Comparison of ENCODE assay signal across 8 cellular contexts in the genomic region with DNA sequence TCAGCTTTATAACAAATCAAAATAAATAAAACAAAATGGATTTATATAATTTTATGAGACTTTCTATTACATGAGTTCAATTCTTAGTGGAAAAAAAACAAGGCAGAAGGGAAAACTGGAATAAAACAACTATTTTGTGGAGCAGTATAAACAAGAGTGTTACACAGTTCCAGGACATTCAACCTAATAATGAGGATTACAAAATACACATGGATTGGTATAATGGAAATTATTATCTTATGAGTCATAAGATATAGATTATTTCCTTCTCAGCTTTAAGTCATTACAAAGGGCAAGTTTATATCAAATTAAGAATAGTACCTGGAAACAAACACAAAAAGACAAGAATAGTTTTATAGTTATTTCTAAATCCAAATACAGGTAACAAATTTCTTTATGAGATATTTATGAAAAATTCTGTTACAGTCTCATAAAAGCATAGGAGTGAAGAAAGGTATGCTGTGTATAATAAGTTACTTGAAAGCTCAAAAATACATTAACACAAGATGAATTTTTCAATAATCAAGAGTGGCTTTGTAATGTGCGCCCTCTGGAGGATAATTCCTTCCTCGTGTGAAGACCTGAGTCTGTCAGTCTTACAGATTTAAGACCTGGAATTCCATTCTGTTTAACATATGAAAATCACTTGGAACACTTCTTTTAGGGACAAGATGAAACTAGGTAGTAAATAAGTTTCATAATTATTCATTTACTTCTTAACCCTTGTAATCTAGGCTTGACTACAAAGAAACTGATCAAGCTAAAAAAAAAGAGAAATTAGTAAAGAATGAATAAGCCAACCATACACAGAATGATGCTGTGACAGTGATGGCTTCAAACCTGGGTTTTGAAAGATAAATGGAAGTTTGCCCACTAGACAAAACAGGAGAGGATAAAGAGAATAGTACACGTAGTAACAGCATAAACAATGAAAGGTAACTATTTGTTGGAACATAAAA. TPM values are rescaled to one million over a fixed set of nuclear protein-coding genes. Genes with fewer than 3 reads are reported as not detected.
DNase-seq lines count a peak whose midpoint lies in the region; ATAC-seq and TF ChIP-seq lines count a peak whose summit lies in the region.

No MANE protein-coding gene starts in this region.

- H3K9me3 Mint-ChIP-seq in activated CD4-positive, alpha-beta T cell treated with anti-CD3 and anti-CD28 coated beads, Interleukin-2, amount 10 ng/mL, durations not matched to agents 7 days and 5 days = no peaks in the 10 kb centered on the region
- no peaks in the 10 kb centered on the region for H3K9me3 Mint-ChIP-seq in progenitor cell of endocrine pancreas (ENCODE audit: low read depth)

- peaks cover 30% of the 10 kb centered on the region for H3K36me3 ChIP-seq in cardiac muscle cell
- peaks cover 52% of the 10 kb centered on the region for H3K36me3 ChIP-seq in MG63

- DNase-seq in cardiac muscle cell (ENCODE audit: low read depth in 1 of 2, low spot score in 1 of 2) = peak; percentile 67 to 77
- no peak for DNase-seq in Right ventricle myocardium inferior (ENCODE audit: missing footprints)
- DNase-seq in MG63 = peak; percentile 11
- DNase-seq in activated CD4-positive, alpha-beta T cell treated with anti-CD3 and anti-CD28 coated beads, Interleukin-2, amount 10 ng/mL, durations not matched to agents 7 days and 5 days = peak; percentile 58
- peak in 1 of 2 donors; percentile 50 for DNase-seq in foreskin keratinocyte
- no peak for DNase-seq in progenitor cell of endocrine pancreas (ENCODE audit: low spot score, unreplicated experiment)

- H3K4me1 Mint-ChIP-seq in activated CD4-positive, alpha-beta T cell treated with anti-CD3 and anti-CD28 coated beads, Interleukin-2, amount 10 ng/mL, durations not matched to agents 7 days and 5 days = peaks cover 31% of the 10 kb centered on the region
- no peaks in the 10 kb centered on the region for H3K4me1 Mint-ChIP-seq in progenitor cell of endocrine pancreas (ENCODE audit: low read depth)

- intact Hi-C loops in Right ventricle myocardium inferior (cut with DNase I) = loop anchor here (5.0 kb wide), 3 partner anchors 99 to 284 kb away; a partner anchor contains a TSS

- CTCF ChIA-PET in activated CD4-positive, alpha-beta T cell treated with anti-CD3 and anti-CD28 coated beads, Interleukin-2, amount 10 ng/mL, durations not matched to agents 7 days and 5 days (lab: Charles Lee) = interaction anchor here (1.0 to 2.1 kb wide), 4 partner anchors 8 to 285 kb away, joined by 3 to 11 read pairs (median 4); a partner anchor contains a TSS

- no peak overlapping the region for H3K27ac Mint-ChIP-seq in activated CD4-positive, alpha-beta T cell treated with anti-CD3 and anti-CD28 coated beads, Interleukin-2, amount 10 ng/mL, durations not matched to agents 7 days and 5 days
- H3K27ac Mint-ChIP-seq in progenitor cell of endocrine pancreas = peak overlapping the region; percentile 50

- H3K4me1 ChIP-seq in cardiac muscle cell (ENCODE audit: low read depth) (peaks cover 8% of the 10 kb centered on the region), foreskin keratinocyte (peaks cover 7% of the 10 kb centered on the region)

- H3K27me3 ChIP-seq in cardiac muscle cell (no peaks in the 10 kb centered on the region), MG63 (no peaks in the 10 kb centered on the region), foreskin keratinocyte (no peaks in the 10 kb centered on the region)

- H3K27ac ChIP-seq in cardiac muscle cell (peak overlapping the region; percentile 60), foreskin keratinocyte (no peak overlapping the region)

- peaks cover 27% of the 10 kb centered on the region for H3K36me3 Mint-ChIP-seq in activated CD4-positive, alpha-beta T cell treated with anti-CD3 and anti-CD28 coated beads, Interleukin-2, amount 10 ng/mL, durations not matched to agents 7 days and 5 days (ENCODE audit: low read depth)
- peaks cover 10% of the 10 kb centered on the region for H3K36me3 Mint-ChIP-seq in progenitor cell of endocrine pancreas (ENCODE audit: insufficient read depth)

- no peak overlapping the region for H3K4me3 ChIP-seq in cardiac muscle cell
- H3K4me3 ChIP-seq in MG63 = no peak overlapping the region

- ATAC-seq in Right ventricle myocardium inferior = no peak
- peak; percentile 74 for ATAC-seq in foreskin keratinocyte
- no peak for ATAC-seq in HG03432 (IDR thresholded peaks at IDR 0.05; ENCODE audit: unreplicated experiment)
- ATAC-seq in HG03280 (IDR thresholded peaks at IDR 0.05; ENCODE audit: unreplicated experiment) = no peak

- POLR2A ChIA-PET in activated CD4-positive, alpha-beta T cell treated with anti-CD3 and anti-CD28 coated beads, Interleukin-2, amount 10 ng/mL, durations not matched to agents 7 days and 5 days (lab: Charles Lee) = no interaction called here

- H3K27me3 Mint-ChIP-seq in activated CD4-positive, alpha-beta T cell treated with anti-CD3 and anti-CD28 coated beads, Interleukin-2, amount 10 ng/mL, durations not matched to agents 7 days and 5 days = no peaks in the 10 kb centered on the region
- no peaks in the 10 kb centered on the region for H3K27me3 Mint-ChIP-seq in progenitor cell of endocrine pancreas

- peak; percentile 69 for TF ChIP-seq CTCF in cardiac muscle cell (IDR thresholded peaks at IDR 0.05; ENCODE audit: low read depth, low read length)
- TF ChIP-seq CTCF in foreskin keratinocyte (conservative IDR thresholded peaks at IDR 0.05) = peak; percentile 81
- peak; percentile 77 for TF ChIP-seq CTCF in progenitor cell of endocrine pancreas (IDR thresholded peaks at IDR 0.05; ENCODE audit: unreplicated experiment)

- no peak overlapping the region for H3K4me3 Mint-ChIP-seq in activated CD4-positive, alpha-beta T cell treated with anti-CD3 and anti-CD28 coated beads, Interleukin-2, amount 10 ng/mL, durations not matched to agents 7 days and 5 days
- no peak overlapping the region for H3K4me3 Mint-ChIP-seq in progenitor cell of endocrine pancreas (ENCODE audit: low read depth)

- H3K9me3 ChIP-seq in cardiac muscle cell (ENCODE audit: low read depth) (no peaks in the 10 kb centered on the region), MG63 (no peaks in the 10 kb centered on the region)

RNA-seq across cellular contexts. Expression of a gene that starts 9.5 kb away (rescaled TPM):
- total RNA-seq in cardiac muscle cell (25.7 and 41.3 TPM in 2 replicates), Right ventricle myocardium inferior (77.0 TPM), foreskin keratinocyte (68.3 and 71.0 TPM in 2 replicates), progenitor cell of endocrine pancreas (84.0 and 86.7 TPM in 2 replicates)
- polyA plus RNA-seq in cardiac muscle cell (35.7 and 38.7 TPM in 2 replicates), foreskin keratinocyte (31.2 and 39.7 TPM in 2 replicates)
- 184 and 401 TPM in 2 replicates for total RNA-seq in MG63 (2014; rRNA removed; shearing (Covaris generic); ENCODE audit: low replicate concordance)
- 10 to 100 TPM; 54.8 to 61.7 TPM for total RNA-seq in activated CD4-positive, alpha-beta T cell treated with anti-CD3 and anti-CD28 coated beads, Interleukin-2, amount 10 ng/mL, durations not matched to agents 7 days and 5 days

RNA-seq across cellular contexts. Expression of a gene that starts 24.1 kb away (rescaled TPM):
- 27.8 and 28.1 TPM in 2 replicates for total RNA-seq in cardiac muscle cell
- polyA plus RNA-seq in cardiac muscle cell = 27.5 and 32.7 TPM in 2 replicates
- total RNA-seq in Right ventricle myocardium inferior = 36.5 TPM
- total RNA-seq in MG63 (2014; rRNA removed; shearing (Covaris generic); ENCODE audit: low replicate concordance) = 25.0 and 110 TPM in 2 replicates
- total RNA-seq in activated CD4-positive, alpha-beta T cell treated with anti-CD3 and anti-CD28 coated beads, Interleukin-2, amount 10 ng/mL, durations not matched to agents 7 days and 5 days = 10 to 100 TPM; 20.2 to 23.4 TPM
- 23.7 and 27.2 TPM in 2 replicates for total RNA-seq in foreskin keratinocyte
- polyA plus RNA-seq in foreskin keratinocyte = 11.5 and 16.5 TPM in 2 replicates
- total RNA-seq in progenitor cell of endocrine pancreas = 21.1 and 22.0 TPM in 2 replicates

Comparison
In these comparisons a context has a peak if more than half of its experiments do, and no peak if none do; other contexts are left out.
1. DNase-seq: peak in cardiac muscle cell (2 of 2), MG63 (single experiment) and activated CD4-positive, alpha-beta T cell treated with anti-CD3 and anti-CD28 coated beads, Interleukin-2, amount 10 ng/mL, durations not matched to agents 7 days and 5 days (single experiment); none in Right ventricle myocardium inferior (single experiment) and progenitor cell of endocrine pancreas (single experiment).
2. Peak in every context shown above with its lines, with median percentiles within 50 percentile points of each other: CTCF ChIP-seq.